In the genomic region with DNA sequence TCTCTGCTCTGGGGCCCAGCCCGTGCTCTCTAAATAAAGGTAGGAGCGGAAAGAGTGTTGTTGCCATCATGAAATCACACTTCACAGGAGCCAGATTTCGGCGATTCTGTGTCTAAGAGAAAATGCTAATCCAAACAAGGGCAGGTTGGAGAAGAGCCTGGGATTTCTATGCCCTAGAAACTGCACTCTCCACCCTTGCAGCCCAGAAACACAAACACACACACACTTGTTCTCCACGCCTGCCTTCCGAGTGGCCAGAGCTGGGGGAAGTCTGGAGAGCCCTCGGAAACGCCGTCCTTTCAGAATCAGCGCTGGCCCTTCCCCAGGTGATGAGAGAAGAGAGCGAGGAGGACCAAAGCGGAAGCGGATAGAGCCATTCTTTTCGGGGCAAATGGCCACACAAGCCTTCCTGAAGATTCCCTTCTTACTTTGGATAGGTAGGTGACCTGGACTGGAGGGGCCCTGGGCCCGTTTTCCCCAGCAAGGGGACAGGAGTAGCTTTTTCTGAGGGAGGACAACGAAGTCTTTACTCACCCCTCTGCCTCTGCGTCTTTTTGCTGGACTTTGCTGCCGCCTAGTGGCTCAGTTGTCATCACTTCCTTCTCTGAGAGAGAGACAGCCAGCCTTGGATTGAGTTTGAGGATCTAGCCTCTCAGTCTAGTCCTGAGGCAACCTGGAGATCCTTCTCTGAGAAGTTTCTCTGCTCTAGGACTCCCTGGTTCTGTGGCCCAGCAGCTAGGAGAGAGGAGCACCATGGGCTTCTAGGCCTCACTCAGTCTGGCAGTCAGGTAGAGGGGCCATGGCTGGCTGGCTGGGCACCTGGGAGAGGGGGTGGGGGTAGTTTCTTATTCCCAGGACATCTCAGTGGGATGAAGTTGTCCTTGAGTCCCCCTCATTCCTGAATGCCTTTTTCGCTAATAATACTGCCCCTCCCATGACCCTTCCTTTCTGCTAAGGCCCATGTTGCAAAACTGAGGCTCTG, we compare ENCODE assay signal across 8 cellular contexts. TPM values are rescaled to one million over a fixed set of nuclear protein-coding genes. Genes with fewer than 3 reads are reported as not detected.
DNase-seq lines count a peak whose midpoint lies in the region; ATAC-seq and TF ChIP-seq lines count a peak whose summit lies in the region.

No MANE protein-coding gene starts in this region.

- CTCF ChIA-PET in WTC11 (lab: Charles Lee), result interaction anchor here (0.5 to 2.5 kb wide), 47 partner anchors 9 to 770 kb away, joined by 3 to 30 read pairs (median 4); a partner anchor contains a TSS

- H3K4me1 ChIP-seq in spleen, result peaks cover 0 to 24% (median 13%) of the 10 kb centered on the region in 6 donors

- H3K4me3 ChIP-seq in spleen, result peak overlapping the region; percentile 23 to 65 (median 38)

- peak; percentile 84 for TF ChIP-seq CTCF in WTC11 (IDR thresholded peaks at IDR 0.05)
- peak; percentile 68 to 91 (median 83) for TF ChIP-seq CTCF in spleen (IDR thresholded peaks at IDR 0.05 in 8 of 11, conservative IDR thresholded peaks at IDR 0.05 in 3 of 11)

- H3K36me3 ChIP-seq in spleen, result no peaks in the 10 kb centered on the region

- no peak for TF ChIP-seq POLR2A in spleen (IDR thresholded peaks at IDR 0.05)

- H3K4me1 Mint-ChIP-seq in WTC11, result peaks cover 9% of the 10 kb centered on the region

- peak; percentile 80 for ATAC-seq in HG02938 (IDR thresholded peaks at IDR 0.05; ENCODE audit: unreplicated experiment)
- ATAC-seq in WTC11, result peak; percentile 94
- ATAC-seq in HG03280 (IDR thresholded peaks at IDR 0.05; ENCODE audit: unreplicated experiment), result no peak

- peak overlapping the region; percentile 27 for H3K4me3 Mint-ChIP-seq in WTC11

- intact Hi-C loops in spleen (cut with DNase I; ENCODE audit: low total_unique reads), result loop anchor here (5.0 kb wide), 2 partner anchors 374 to 409 kb away; no protein-coding TSS in a partner anchor

- POLR2A ChIA-PET in WTC11 (lab: Charles Lee), result interaction anchor here (0.5 to 1.0 kb wide), 3 partner anchors 176 to 412 kb away, joined by 3 to 5 read pairs (median 3); no protein-coding TSS in a partner anchor

- H3K27ac ChIP-seq in caudate nucleus (ENCODE audit: low read depth, low read length), result peak overlapping the region; percentile 78
- H3K27ac ChIP-seq in spleen, result peak overlapping the region in 2 of 8 donors; percentile 19 to 21

- H3K27me3 ChIP-seq in spleen (replicated peaks in 1 of 7), result no peaks in the 10 kb centered on the region

- H3K27me3 Mint-ChIP-seq in WTC11 (ENCODE audit: low read depth), result no peaks in the 10 kb centered on the region; the same call in 1 of the 2 replicates

- no peaks in the 10 kb centered on the region for H3K36me3 Mint-ChIP-seq in WTC11

- 9 to 27% (median 11%) methylated on average over 19 of the region's 19 CpGs for WGBS in spleen, 5 donors

- no peaks in the 10 kb centered on the region for H3K9me3 ChIP-seq in spleen

- H3K27ac Mint-ChIP-seq in WTC11, result no peak overlapping the region

- peaks cover under 1% of the 10 kb centered on the region; the same call in 1 of the 2 replicates for H3K9me3 Mint-ChIP-seq in WTC11

- DNase-seq in EH (ENCODE audit: low read depth) (peak; percentile 83), NCI-H2171 (lab: John Stamatoyannopoulos, UW) (peak; percentile 72), WTC11 (ENCODE audit: low spot score) (peak; percentile 91), caudate nucleus (lab: John Stamatoyannopoulos, UW) (peak in 58 of 61 donors; percentile 13 to 90 (median 71)), iris pigment epithelial cell (ENCODE audit: low read depth) (peak; percentile 77), spleen (peak; percentile 91)

TF ChIP-seq in WTC11, 78 proteins besides CTCF, POLR2A, EP300 and RAD21:
- TF ChIP-seq ETV6 (CRISPR knock-in tag; IDR thresholded peaks at IDR 0.05) (peak; percentile 53; the same call in 1 of the 2 replicates), TEAD4 (CRISPR knock-in tag; IDR thresholded peaks at IDR 0.05) (no peak), CREM (CRISPR knock-in tag; IDR thresholded peaks at IDR 0.05) (no peak), TP53 (CRISPR knock-in tag; IDR thresholded peaks at IDR 0.05) (0 out of 2 replicates have a peak, but pooled peaks have one; percentile 14)

RNA-seq across cellular contexts. Expression of a gene that starts 37.7 kb away (rescaled TPM):
- total RNA-seq in WTC11 (2021) (6.0 to 6.8 TPM (median 6.3 TPM) in 3 replicates), spleen (1 to 10 TPM in 6 of 7 donors, under 1 TPM in 1; 0.93 to 3.0 (median 1.5) TPM)
- polyA plus RNA-seq in spleen, result 1 to 10 TPM in 1 of 3 donors, under 1 TPM in 2; 0.57 to 1.5 (median 0.89) TPM

RNA-seq across cellular contexts. Expression of a gene that starts 38.0 kb away (rescaled TPM):
- total RNA-seq in WTC11 (2021) (23.5 to 25.1 TPM (median 24.6 TPM) in 3 replicates), spleen (10 to 100 TPM; 45.0 to 80.9 (median 57.7) TPM)
- 1 to 10 TPM; 1.7 to 2.4 (median 2.1) TPM for polyA plus RNA-seq in spleen

RNA-seq across cellular contexts. Expression of a gene that starts 41.7 kb away (rescaled TPM):
- total RNA-seq in WTC11 (2021), result 1.8 to 2.6 TPM (median 1.9 TPM) in 3 replicates
- total RNA-seq in spleen, result under 1 TPM in 1 of 7 donors, not detected in 6; 0.34 TPM
- polyA plus RNA-seq in spleen, result under 1 TPM; 0.03 to 0.11 (median 0.06) TPM
